In the genomic region with DNA sequence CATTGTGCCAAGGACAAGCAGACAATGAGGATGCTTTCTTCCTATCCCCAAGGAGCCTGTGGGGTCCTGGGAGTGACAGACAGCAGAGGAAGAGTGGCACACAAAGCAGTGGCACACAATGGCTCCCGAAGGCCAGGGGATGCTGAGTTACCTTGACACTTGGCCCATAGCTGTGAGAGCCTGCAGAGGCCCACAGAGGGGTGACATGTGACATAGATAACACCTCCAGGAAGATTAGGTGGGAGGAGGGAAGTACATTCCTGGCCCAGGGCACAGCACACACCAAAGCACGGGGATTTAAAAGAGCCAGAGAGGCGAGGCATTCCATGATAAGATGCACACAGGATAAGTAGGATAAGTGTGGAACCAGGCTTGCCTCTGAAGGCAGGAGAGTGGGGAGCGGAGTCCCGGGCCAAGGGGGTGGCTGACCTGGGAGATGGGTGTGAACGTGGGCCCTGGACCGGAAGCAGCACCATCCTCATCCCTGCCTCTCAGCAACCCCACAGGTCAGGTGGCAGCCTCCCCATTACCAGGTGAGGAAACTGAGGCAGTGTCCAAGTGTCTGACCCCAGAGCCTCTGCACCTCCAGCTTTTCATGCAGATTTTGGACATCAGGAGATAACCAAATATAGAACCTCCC, we compare ENCODE assay signal across 14 cellular contexts. TPM values are rescaled to one million over a fixed set of nuclear protein-coding genes. Genes with fewer than 3 reads are reported as not detected.
DNase-seq lines count a peak whose midpoint lies in the region; ATAC-seq and TF ChIP-seq lines count a peak whose summit lies in the region.
"Had no signal": no experiment of that assay in that cellular context is flagged by ENCODE, and none has a peak within 500 bp of the region (broad histone marks: within the 10 kb centered on the region; RNA-seq: fewer than 3 reads in every experiment).

No MANE protein-coding gene starts in this region.

- H3K9me3 ChIP-seq in Caco-2 (no peaks in the 10 kb centered on the region), right cardiac atrium (ENCODE audit: control insufficient read depth, low read length) (no peaks in the 10 kb centered on the region), neutrophil (no peaks in the 10 kb centered on the region), aorta (ENCODE audit: control insufficient read depth, low read length) (no peaks in the 10 kb centered on the region)

- peaks cover 86% of the 10 kb centered on the region for H3K4me1 ChIP-seq in Caco-2
- H3K4me1 ChIP-seq in right cardiac atrium (ENCODE audit: control insufficient read depth, insufficient read depth, low read length): no peaks in the 10 kb centered on the region
- H3K4me1 ChIP-seq in neutrophil (ENCODE audit: control insufficient read depth in 1 of 2, insufficient read depth in 1 of 2, low read depth in 1 of 2, low read length in 1 of 2): peaks cover 88 to 91% of the 10 kb centered on the region in 2 experiments
- H3K4me1 ChIP-seq in aorta (ENCODE audit: control insufficient read depth in 1 of 2, insufficient read depth in 2 of 2, low read length in 2 of 2): no peaks in the 10 kb centered on the region

- WGBS in right cardiac atrium: 46% methylated on average over 7 of the region's 7 CpGs
- WGBS in aorta, 2 donors: 79 to 80% methylated on average over 7 of the region's 7 CpGs

- peaks cover 67% of the 10 kb centered on the region for H3K4me1 Mint-ChIP-seq in Caco-2 (ENCODE audit: low read depth, unreplicated experiment)
- peaks cover under 1% of the 10 kb centered on the region for H3K4me1 Mint-ChIP-seq in chondrocyte (ENCODE audit: low read depth)

- POLR2A ChIA-PET in Caco-2 (lab: Charles Lee): no interaction called here

- H3K9me3 Mint-ChIP-seq in Caco-2 (ENCODE audit: unreplicated experiment) (no peaks in the 10 kb centered on the region), chondrocyte (ENCODE audit: low read depth) (no peaks in the 10 kb centered on the region)

- H3K27ac ChIP-seq in right cardiac atrium (ENCODE audit: low read length) (peak overlapping the region; percentile 46), neutrophil (peak overlapping the region; percentile 95), aorta (ENCODE audit: low read depth in 1 of 2, low read length in 2 of 2) (no peak overlapping the region)
- H3K27ac ChIP-seq: HL-60, PC-9 had no signal

- BruUV-seq in Caco-2 (replicated peaks; lab: Mats Ljungman, UMichigan): no TSS peak

- H3K27me3 Mint-ChIP-seq in Caco-2 (ENCODE audit: insufficient read depth, unreplicated experiment): no peaks in the 10 kb centered on the region
- peaks cover 7% of the 10 kb centered on the region for H3K27me3 Mint-ChIP-seq in chondrocyte (ENCODE audit: low read depth)

- intact Hi-C loops in Caco-2 (cut with micrococcal nuclease; ENCODE audit: unreplicated experiment): loop anchor here (2.0 kb wide), 3 partner anchors 23 to 73 kb away; no protein-coding TSS in a partner anchor
- intact Hi-C loops in right cardiac atrium (cut with DNase I): loop anchor here in 1 of 4 donors (5.0 kb wide), 1 partner anchor 79 kb away; no protein-coding TSS in a partner anchor
- intact Hi-C loops in aorta (cut with DNase I): loop anchor here in 1 of 2 donors (5.0 kb wide), 1 partner anchor 79 kb away; no protein-coding TSS in a partner anchor

- DNase-seq in Caco-2 (peak; percentile 74 to 86), chondrocyte (ENCODE audit: low spot score) (peak; percentile 56), right cardiac atrium (no peak), aorta (no peak), NCI-H774 (lab: John Stamatoyannopoulos, UW) (no peak)
- DNase-seq: COR-L47, HCEC 1CT, NCI-H1930, NCI-H446, PC-9 had no signal

- peak overlapping the region; percentile 19 for H3K4me3 Mint-ChIP-seq in Caco-2 (ENCODE audit: unreplicated experiment)
- H3K4me3 Mint-ChIP-seq in chondrocyte (ENCODE audit: unreplicated experiment): no peak overlapping the region

- ATAC-seq in right cardiac atrium (peak; percentile 53 to 73), GM21528 (IDR thresholded peaks at IDR 0.05; ENCODE audit: low FRiP score, unreplicated experiment) (no peak), aorta (ENCODE audit: low FRiP score) (no peak)

- H3K27me3 ChIP-seq in Caco-2 (replicated peaks; ENCODE audit: control insufficient read depth, insufficient read depth, low read length) (no peaks in the 10 kb centered on the region), right cardiac atrium (ENCODE audit: control insufficient read depth, insufficient read depth) (no peaks in the 10 kb centered on the region), neutrophil (no peaks in the 10 kb centered on the region), aorta (ENCODE audit: control insufficient read depth in 1 of 2, insufficient read depth in 2 of 2, low read length in 1 of 2) (no peaks in the 10 kb centered on the region)

- H3K27ac Mint-ChIP-seq in Caco-2 (ENCODE audit: unreplicated experiment) (peak overlapping the region; percentile 30), chondrocyte (ENCODE audit: unreplicated experiment) (no peak overlapping the region)

- TF ChIP-seq CTCF in Caco-2 (IDR thresholded peaks at IDR 0.05; ENCODE audit: insufficient read depth in 1 of 2, low read depth in 1 of 2, low read length in 1 of 2, severe bottlenecking in 1 of 2, unreplicated experiment in 1 of 2): no peak
- TF ChIP-seq CTCF in chondrocyte (IDR thresholded peaks at IDR 0.05): no peak
- no peak for TF ChIP-seq CTCF in neutrophil (IDR thresholded peaks at IDR 0.05)

- H3K36me3 ChIP-seq in Caco-2 (ENCODE audit: control insufficient read depth, insufficient read depth, low read length): no peaks in the 10 kb centered on the region
- no peaks in the 10 kb centered on the region for H3K36me3 ChIP-seq in neutrophil
- no peaks in the 10 kb centered on the region for H3K36me3 ChIP-seq in aorta (ENCODE audit: control insufficient read depth in 1 of 2, insufficient read depth in 2 of 2, low read length in 1 of 2)

- H3K36me3 Mint-ChIP-seq in Caco-2 (ENCODE audit: insufficient read depth, unreplicated experiment) (peaks cover 8% of the 10 kb centered on the region), chondrocyte (ENCODE audit: low read depth) (no peaks in the 10 kb centered on the region)

- H3K4me3 ChIP-seq in Caco-2 (ENCODE audit: low read depth, low read length): no peak overlapping the region
- H3K4me3 ChIP-seq in right cardiac atrium (ENCODE audit: low read length): no peak overlapping the region
- no peak overlapping the region for H3K4me3 ChIP-seq in neutrophil (ENCODE audit: low read depth in 1 of 2, low read length in 1 of 2)
- no peak overlapping the region for H3K4me3 ChIP-seq in aorta (ENCODE audit: low read length in 2 of 2)
- H3K4me3 ChIP-seq: PC-9 had no signal

- CTCF ChIA-PET in Caco-2 (lab: Charles Lee): interaction anchor here (1.0 to 2.1 kb wide), 2 partner anchors 20 to 80 kb away, joined by 3 to 10 read pairs; no protein-coding TSS in a partner anchor

RNA-seq across cellular contexts. Expression of a gene that starts 6.4 kb away (rescaled TPM):
- total RNA-seq in Caco-2 (2022): 5.6 and 6.7 TPM in 2 replicates
- 0.15 to 0.31 TPM (median 0.18 TPM) in 3 replicates for total RNA-seq in chondrocyte
- total RNA-seq in right cardiac atrium: 1 to 10 TPM; 1.8 to 6.6 (median 2.9) TPM
- polyA plus RNA-seq in right cardiac atrium: 2.7 TPM
- total RNA-seq in aorta: 1 to 10 TPM; 1.2 to 1.6 TPM
- polyA plus RNA-seq in aorta: under 1 TPM; 0.38 to 0.72 TPM
- total RNA-seq: LHCN-M2 had no signal

RNA-seq across cellular contexts. Expression of a gene that starts 53.5 kb away (rescaled TPM):
- total RNA-seq in Caco-2 (2022): 120 and 127 TPM in 2 replicates
- total RNA-seq in chondrocyte: 77.3 to 84.7 TPM (median 77.9 TPM) in 3 replicates
- 100 to 1,000 TPM; 124 to 144 (median 135) TPM for total RNA-seq in right cardiac atrium
- polyA plus RNA-seq in right cardiac atrium: 161 TPM
- 10 to 100 TPM; 60.7 to 67.0 TPM for total RNA-seq in aorta
- polyA plus RNA-seq in aorta: 10 to 100 TPM; 42.2 to 71.6 TPM

RNA-seq across cellular contexts. Expression of a gene that starts 54.3 kb away (rescaled TPM):
- total RNA-seq in Caco-2 (2022): 202 and 217 TPM in 2 replicates
- total RNA-seq in chondrocyte: 59.3 to 84.8 TPM (median 63.9 TPM) in 3 replicates
- total RNA-seq in right cardiac atrium: 10 to 100 TPM; 63.4 to 73.4 (median 67.7) TPM
- polyA plus RNA-seq in right cardiac atrium: 109 TPM
- 10 to 100 TPM; 43.4 to 44.8 TPM for total RNA-seq in aorta
- polyA plus RNA-seq in aorta: 10 to 100 TPM; 75.2 to 91.4 TPM

Comparison
In these comparisons a context has a peak if more than half of its experiments do, and no peak if none do; other contexts are left out.
1. DNase-seq: peak in Caco-2 (2 of 2) and chondrocyte (single experiment); none in right cardiac atrium (0 of 3), aorta (0 of 2) and NCI-H774 (single experiment).
2. ATAC-seq: peak in right cardiac atrium (2 of 2); none in GM21528 (single experiment) and aorta (single experiment).
3. H3K27ac ChIP-seq: peak in right cardiac atrium (single experiment) and neutrophil (single experiment); none in aorta (0 of 2).